1 cellular context compared by ENCODE assay signal in genomic region chr1:65946960-65947359, GRCh38.
TF ChIP-seq lines count a peak whose summit lies in the region.

No MANE protein-coding gene starts in this region.

TF ChIP-seq in SK-N-SH, 30 proteins besides CTCF, POLR2A, EP300 and RAD21 (continued from another document):
- TF ChIP-seq REST (IDR thresholded peaks at IDR 0.05; ENCODE audit: low read depth, low read length) (no peak), FOXJ3 (CRISPR knock-in tag; IDR thresholded peaks at IDR 0.05) (peak; percentile 33; the same call in 1 of the 2 replicates), RCOR1 (IDR thresholded peaks at IDR 0.05; ENCODE audit: low read length) (peak; percentile 65; the same call in 1 of the 2 replicates), TEAD4 (IDR thresholded peaks at IDR 0.05; ENCODE audit: borderline replicate concordance, insufficient read depth) (0 out of 2 replicates have a peak, but pooled peaks have one; percentile 21), POLR2AphosphoS5 (IDR thresholded peaks at IDR 0.05; ENCODE audit: low read depth, low read length) (peak; percentile 50; the same call in 1 of the 2 replicates)
